ENCODE assay signal across 22 cellular contexts in genomic region chr20:13428684-13429083, GRCh38.
"Had no signal": no experiment of that assay in that cellular context is flagged by ENCODE, and none has a peak within 500 bp of the region (broad histone marks: within the 10 kb centered on the region; RNA-seq: fewer than 3 reads in every experiment).

No MANE protein-coding gene starts in this region.

- H3K27me3 ChIP-seq: SJCRH30 had no signal

- H3K27ac ChIP-seq: HL-60, KMS-11, SJCRH30 had no signal

- DNase-seq: Kasumi-1, MM.1S, NCI-H1092 treated with DMSO at 0.1 percent for 48 hours, NCI-H1436, NCI-H187, NCI-H2029, NCI-H2081 treated with DMSO at 0.1 percent for 48 hours, NCI-H2171, NCI-H226, NCI-H446, NCI-H510A, NCI-H524 treated with DMSO at 0.1 percent for 48 hours, NCI-H69, NCI-H774, PC-3, SHP77 treated with DMSO at 0.1 percent for 48 hours, SJCRH30 had no signal

- H3K4me1 ChIP-seq: SJCRH30 had no signal

- ATAC-seq: Panc1, PC-3, Right ventricle myocardium inferior had no signal

- FAIRE-seq: HTR-8/SVneo had no signal

- H3K4me3 ChIP-seq: SJCRH30 had no signal

- H3K9me3 ChIP-seq: SJCRH30 had no signal

- H3K36me3 ChIP-seq: SJCRH30 had no signal

- H3K4me2 ChIP-seq: KMS-11 had no signal
